ENCODE assay signal across 20 cellular contexts in the genomic region with DNA sequence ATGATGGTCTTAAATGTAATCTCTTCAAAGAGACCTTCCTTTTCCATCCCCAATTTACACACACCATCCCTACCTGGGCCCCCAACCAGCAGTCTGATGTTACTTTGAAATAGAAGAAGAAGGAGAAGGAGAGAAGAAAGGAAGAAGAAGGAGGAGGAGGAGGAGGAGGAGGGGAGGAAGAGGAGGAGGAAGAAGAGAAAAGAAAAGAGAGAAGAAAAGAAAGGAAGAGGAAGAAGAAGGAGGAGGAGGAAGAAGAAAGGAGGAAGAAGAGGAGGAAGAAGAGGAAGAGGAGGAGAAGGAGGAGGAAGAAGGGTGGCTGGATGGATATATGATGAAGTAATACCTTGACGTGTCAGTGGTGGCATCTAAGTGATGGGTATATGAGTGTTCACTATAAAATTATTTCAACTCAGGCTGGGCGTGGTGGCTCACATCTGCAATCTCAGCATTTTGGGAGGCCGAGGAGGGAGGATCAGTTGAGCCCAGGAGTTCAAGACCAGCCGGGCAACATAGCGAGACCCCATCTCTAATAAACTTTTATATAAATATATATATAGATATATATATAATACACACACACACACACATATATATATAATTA. TPM values are rescaled to one million over a fixed set of nuclear protein-coding genes. Genes with fewer than 3 reads are reported as not detected.
DNase-seq lines count a peak whose midpoint lies in the region; ATAC-seq and TF ChIP-seq lines count a peak whose summit lies in the region.
"Had no signal": no experiment of that assay in that cellular context is flagged by ENCODE, and none has a peak within 500 bp of the region (broad histone marks: within the 10 kb centered on the region; RNA-seq: fewer than 3 reads in every experiment).

No MANE protein-coding gene starts in this region.

- 86 to 88% methylated on average over 5 of the region's 5 CpGs for WGBS in thyroid gland, 2 donors

- TF ChIP-seq POLR2A in thyroid gland (IDR thresholded peaks at IDR 0.05): no peak

- no peaks in the 10 kb centered on the region for H3K9me3 Mint-ChIP-seq in activated naive CD4-positive, alpha-beta T cell treated with anti-CD3 and anti-CD28 coated beads, Interleukin-2, amount 50 U/mL, for 24 hours
- no peaks in the 10 kb centered on the region for H3K9me3 Mint-ChIP-seq in CD8-positive, alpha-beta memory T cell
- no peaks in the 10 kb centered on the region for H3K9me3 Mint-ChIP-seq in dendritic cell treated with granulocyte-macrophage colony-stimulating factor and Interleukin-4, amounts not matched to agents 40 ng/mL and 50 ng/mL, for 4 days
- no peaks in the 10 kb centered on the region for H3K9me3 Mint-ChIP-seq in stimulated activated effector memory CD8-positive, alpha-beta T cell treated with anti-CD3 and anti-CD28 coated beads, Interleukin-12 subunit alpha, Interleukin-12 subunit beta, amount 100 ng/mL, for 72 hours

- intact Hi-C loops in dendritic cell treated with granulocyte-macrophage colony-stimulating factor and Interleukin-4, amounts not matched to agents 40 ng/mL and 50 ng/mL, for 4 days (cut with micrococcal nuclease): no loop called here
- intact Hi-C loops in thyroid gland (cut with DNase I): no loop called here

- no peaks in the 10 kb centered on the region for H3K27me3 ChIP-seq in CD8-positive, alpha-beta memory T cell (ENCODE audit: insufficient read depth, low read length, poor library complexity, severe bottlenecking)
- H3K27me3 ChIP-seq in thyroid gland: no peaks in the 10 kb centered on the region
- H3K27me3 ChIP-seq: BLaER1 treated with 17β-estradiol and CSF1 and Interleukin-3, amounts not matched to agents 10 nM and 100 nM had no signal

- no peak for TF ChIP-seq CTCF in thyroid gland (IDR thresholded peaks at IDR 0.05)

- ATAC-seq in stimulated activated effector memory CD8-positive, alpha-beta T cell treated with anti-CD3 and anti-CD28 coated beads, Interleukin-12 subunit alpha, Interleukin-12 subunit beta, amount 100 ng/mL, for 72 hours: no peak

- H3K36me3 ChIP-seq in CD8-positive, alpha-beta memory T cell (ENCODE audit: insufficient read depth, low read length): peaks cover 21% of the 10 kb centered on the region
- H3K36me3 ChIP-seq in thyroid gland: no peaks in the 10 kb centered on the region

- peak overlapping the region; percentile 15 for H3K27ac Mint-ChIP-seq in activated naive CD4-positive, alpha-beta T cell treated with anti-CD3 and anti-CD28 coated beads, Interleukin-2, amount 50 U/mL, for 24 hours
- H3K27ac Mint-ChIP-seq in CD8-positive, alpha-beta memory T cell: peak overlapping the region in 5 of 8 donors; percentile 13 to 95 (median 74)
- H3K27ac Mint-ChIP-seq in dendritic cell treated with granulocyte-macrophage colony-stimulating factor and Interleukin-4, amounts not matched to agents 40 ng/mL and 50 ng/mL, for 4 days: peak overlapping the region; percentile 11
- peak overlapping the region; percentile 11 for H3K27ac Mint-ChIP-seq in stimulated activated effector memory CD8-positive, alpha-beta T cell treated with anti-CD3 and anti-CD28 coated beads, Interleukin-12 subunit alpha, Interleukin-12 subunit beta, amount 100 ng/mL, for 72 hours

- peaks cover 34% of the 10 kb centered on the region for H3K4me1 ChIP-seq in CD8-positive, alpha-beta memory T cell (ENCODE audit: insufficient read depth, low read length)
- peaks cover 9% of the 10 kb centered on the region in 2 donors for H3K4me1 ChIP-seq in thyroid gland

- H3K27me3 Mint-ChIP-seq in activated naive CD4-positive, alpha-beta T cell treated with anti-CD3 and anti-CD28 coated beads, Interleukin-2, amount 50 U/mL, for 24 hours: no peaks in the 10 kb centered on the region
- H3K27me3 Mint-ChIP-seq in CD8-positive, alpha-beta memory T cell: no peaks in the 10 kb centered on the region
- H3K27me3 Mint-ChIP-seq in dendritic cell treated with granulocyte-macrophage colony-stimulating factor and Interleukin-4, amounts not matched to agents 40 ng/mL and 50 ng/mL, for 4 days: peaks cover 31% of the 10 kb centered on the region

- H3K36me3 Mint-ChIP-seq in activated naive CD4-positive, alpha-beta T cell treated with anti-CD3 and anti-CD28 coated beads, Interleukin-2, amount 50 U/mL, for 24 hours: peaks cover 2% of the 10 kb centered on the region
- peaks cover 3 to 38% (median 11%) of the 10 kb centered on the region in 3 donors for H3K36me3 Mint-ChIP-seq in CD8-positive, alpha-beta memory T cell
- H3K36me3 Mint-ChIP-seq in dendritic cell treated with granulocyte-macrophage colony-stimulating factor and Interleukin-4, amounts not matched to agents 40 ng/mL and 50 ng/mL, for 4 days (ENCODE audit: low read depth): peaks cover 48% of the 10 kb centered on the region
- peaks cover 42% of the 10 kb centered on the region for H3K36me3 Mint-ChIP-seq in stimulated activated effector memory CD8-positive, alpha-beta T cell treated with anti-CD3 and anti-CD28 coated beads, Interleukin-12 subunit alpha, Interleukin-12 subunit beta, amount 100 ng/mL, for 72 hours

- CTCF ChIA-PET in CD8-positive, alpha-beta memory T cell (lab: Charles Lee): no interaction called here

- no peak overlapping the region for H3K4me3 Mint-ChIP-seq in activated naive CD4-positive, alpha-beta T cell treated with anti-CD3 and anti-CD28 coated beads, Interleukin-2, amount 50 U/mL, for 24 hours
- H3K4me3 Mint-ChIP-seq in CD8-positive, alpha-beta memory T cell: no peak overlapping the region
- no peak overlapping the region for H3K4me3 Mint-ChIP-seq in dendritic cell treated with granulocyte-macrophage colony-stimulating factor and Interleukin-4, amounts not matched to agents 40 ng/mL and 50 ng/mL, for 4 days
- no peak overlapping the region for H3K4me3 Mint-ChIP-seq in stimulated activated effector memory CD8-positive, alpha-beta T cell treated with anti-CD3 and anti-CD28 coated beads, Interleukin-12 subunit alpha, Interleukin-12 subunit beta, amount 100 ng/mL, for 72 hours

- DNase-seq in activated naive CD4-positive, alpha-beta T cell treated with anti-CD3 and anti-CD28 coated beads, Interleukin-2, amount 50 U/mL, for 16 hours: no peak
- DNase-seq in CD8-positive, alpha-beta memory T cell: no peak
- no peak for DNase-seq in stimulated activated effector memory CD8-positive, alpha-beta T cell treated with anti-CD3 and anti-CD28 coated beads, Interleukin-12 subunit alpha, Interleukin-12 subunit beta, amount 100 ng/mL, for 72 hours (ENCODE audit: low spot score in 2 of 2)
- DNase-seq in effector CD4-positive, alpha-beta T cell: no peak
- no peak for DNase-seq in thyroid gland
- DNase-seq: DMS79 treated with DMSO at 0.1 percent for 48 hours, NCI-H1417, NCI-H187, NCI-H2107, NCI-H2227 treated with DMSO at 0.1 percent for 48 hours, NCI-H524, NCI-H82, OCI-M1, RPMI8226, SHP77 treated with DMSO at 0.1 percent for 48 hours had no signal

- no peak overlapping the region for H3K4me3 ChIP-seq in CD8-positive, alpha-beta memory T cell (ENCODE audit: low read length)
- no peak overlapping the region for H3K4me3 ChIP-seq in thyroid gland (replicated peaks in 1 of 3)
- H3K4me3 ChIP-seq: BLaER1 treated with 17β-estradiol and CSF1 and Interleukin-3, amounts not matched to agents 10 nM and 100 nM had no signal

- POLR2A ChIA-PET in CD8-positive, alpha-beta memory T cell (lab: Charles Lee): no interaction called here

- H3K9me3 ChIP-seq in CD8-positive, alpha-beta memory T cell (ENCODE audit: low read length): no peaks in the 10 kb centered on the region
- H3K9me3 ChIP-seq in thyroid gland: no peaks in the 10 kb centered on the region
- H3K9me3 ChIP-seq: BLaER1 treated with 17β-estradiol and CSF1 and Interleukin-3, amounts not matched to agents 10 nM and 100 nM had no signal

- H3K27ac ChIP-seq in CD8-positive, alpha-beta memory T cell (ENCODE audit: low read depth, low read length): no peak overlapping the region
- no peak overlapping the region for H3K27ac ChIP-seq in thyroid gland
- H3K27ac ChIP-seq: BLaER1 treated with 17β-estradiol and CSF1 and Interleukin-3, amounts not matched to agents 10 nM and 100 nM had no signal

- peaks cover 35% of the 10 kb centered on the region for H3K4me1 Mint-ChIP-seq in activated naive CD4-positive, alpha-beta T cell treated with anti-CD3 and anti-CD28 coated beads, Interleukin-2, amount 50 U/mL, for 24 hours
- H3K4me1 Mint-ChIP-seq in CD8-positive, alpha-beta memory T cell: peaks cover 33 to 51% (median 48%) of the 10 kb centered on the region in 3 donors
- H3K4me1 Mint-ChIP-seq in dendritic cell treated with granulocyte-macrophage colony-stimulating factor and Interleukin-4, amounts not matched to agents 40 ng/mL and 50 ng/mL, for 4 days (ENCODE audit: low read depth): peaks cover 46% of the 10 kb centered on the region
- peaks cover 44% of the 10 kb centered on the region for H3K4me1 Mint-ChIP-seq in stimulated activated effector memory CD8-positive, alpha-beta T cell treated with anti-CD3 and anti-CD28 coated beads, Interleukin-12 subunit alpha, Interleukin-12 subunit beta, amount 100 ng/mL, for 72 hours

RNA-seq across cellular contexts. Expression of a gene that starts 3.7 kb away (rescaled TPM):
- 1 to 10 TPM; 4.3 to 4.9 TPM for total RNA-seq in CD8-positive, alpha-beta memory T cell
- 6.7 TPM for polyA plus RNA-seq in CD8-positive, alpha-beta memory T cell
- total RNA-seq in thyroid gland: 1 to 10 TPM in 3 of 4 donors, under 1 TPM in 1; 0.78 to 2.2 (median 1.1) TPM

RNA-seq across cellular contexts. Expression of a gene that starts 11.5 kb away (rescaled TPM):
- total RNA-seq in CD8-positive, alpha-beta memory T cell: 100 to 1,000 TPM; 246 to 247 TPM
- polyA plus RNA-seq in CD8-positive, alpha-beta memory T cell: 1,052 TPM
- total RNA-seq in thyroid gland: 10 to 100 TPM in 3 of 4 donors, 1 to 10 TPM in 1; 6.3 to 54.7 (median 17.6) TPM
- total RNA-seq: A673, H1 had no signal

RNA-seq across cellular contexts. Expression of a gene that starts 17.9 kb away (rescaled TPM):
- 10 to 100 TPM; 54.3 to 55.6 TPM for total RNA-seq in CD8-positive, alpha-beta memory T cell
- polyA plus RNA-seq in CD8-positive, alpha-beta memory T cell: 18.7 TPM
- total RNA-seq in thyroid gland: 100 to 1,000 TPM in 3 of 4 donors, 10 to 100 TPM in 1; 79.5 to 212 (median 124) TPM

RNA-seq across cellular contexts. Expression of a gene that starts 28.1 kb away (rescaled TPM):
- total RNA-seq in CD8-positive, alpha-beta memory T cell: not detected
- 4.6 TPM for polyA plus RNA-seq in CD8-positive, alpha-beta memory T cell
- not detected for total RNA-seq in thyroid gland
- total RNA-seq: A673, H1 had no signal
- polyA plus RNA-seq: H1 had no signal

RNA-seq across cellular contexts. Expression of a gene that starts 56.1 kb away (rescaled TPM):
- total RNA-seq in CD8-positive, alpha-beta memory T cell: not detected
- polyA plus RNA-seq in CD8-positive, alpha-beta memory T cell: not detected
- not detected for total RNA-seq in thyroid gland
- total RNA-seq: A673, H1 had no signal
- polyA plus RNA-seq: H1 had no signal

Comparison
In these comparisons a context has a peak if more than half of its experiments do, and no peak if none do; other contexts are left out.
1. H3K27ac Mint-ChIP-seq: peak in every context shown above with its lines; median percentile 74 in CD8-positive, alpha-beta memory T cell; 15 in activated naive CD4-positive, alpha-beta T cell treated with anti-CD3 and anti-CD28 coated beads, Interleukin-2, amount 50 U/mL, for 24 hours; 11 in dendritic cell treated with granulocyte-macrophage colony-stimulating factor and Interleukin-4, amounts not matched to agents 40 ng/mL and 50 ng/mL, for 4 days; 11 in stimulated activated effector memory CD8-positive, alpha-beta T cell treated with anti-CD3 and anti-CD28 coated beads, Interleukin-12 subunit alpha, Interleukin-12 subunit beta, amount 100 ng/mL, for 72 hours.
2. RNA of a gene that starts 11.5 kb away (total RNA-seq): 246 to 247 TPM in CD8-positive, alpha-beta memory T cell; 6.3 to 54.7 TPM in thyroid gland; every median in the first group is over 4 times any median in the second.